ENCODE assay signal across 9 cellular contexts in genomic region chr4:108360857-108361820, GRCh38.
DNase-seq lines count a peak whose midpoint lies in the region; ATAC-seq and TF ChIP-seq lines count a peak whose summit lies in the region.
"Had no signal": no experiment of that assay in that cellular context is flagged by ENCODE, and none has a peak within 500 bp of the region (broad histone marks: within the 10 kb centered on the region; RNA-seq: fewer than 3 reads in every experiment).

No MANE protein-coding gene starts in this region.

- peak overlapping the region in 2 of 4 donors; percentile 8 to 77 for H3K4me3 Mint-ChIP-seq in CD4-positive, CD25-positive, alpha-beta regulatory T cell
- no peak overlapping the region for H3K4me3 Mint-ChIP-seq in mesothelial cell of epicardium

- H2BK20ac ChIP-seq in IMR-90 (ENCODE audit: low read depth, low read length), result no peak overlapping the region

- peaks cover 28% of the 10 kb centered on the region for H3K4me1 ChIP-seq in CD4-positive, CD25-positive, alpha-beta regulatory T cell (ENCODE audit: control insufficient read depth, insufficient read depth, low read length, poor library complexity, severe bottlenecking)
- H3K4me1 ChIP-seq in IMR-90 (ENCODE audit: control insufficient read depth, insufficient read depth, low read length), result peaks cover 3% of the 10 kb centered on the region; the same call in 1 of the 2 replicates

- ATAC-seq in CD4-positive, CD25-positive, alpha-beta regulatory T cell (ENCODE audit: low read depth in 2 of 2), result no peak
- ATAC-seq in IMR-90 (ENCODE audit: low read depth) (peak; percentile 85), GM19328 (IDR thresholded peaks at IDR 0.05; ENCODE audit: unreplicated experiment) (no peak)

- H4K20me1 ChIP-seq in IMR-90 (ENCODE audit: insufficient read depth, low read length), result no peaks in the 10 kb centered on the region

- H3K9ac ChIP-seq in IMR-90 (ENCODE audit: low read depth, low read length), result no peak overlapping the region

- no peak overlapping the region for H4K91ac ChIP-seq in IMR-90 (ENCODE audit: insufficient read depth, low read depth, low read length)

- TF ChIP-seq CTCF in IMR-90 (conservative IDR thresholded peaks at IDR 0.05; ENCODE audit: low read depth, low read length) (no peak), mesothelial cell of epicardium (IDR thresholded peaks at IDR 0.05; ENCODE audit: unreplicated experiment) (no peak)

- H3K18ac ChIP-seq in IMR-90 (ENCODE audit: low read depth, low read length), result no peak overlapping the region

- no peaks in the 10 kb centered on the region for H3K79me1 ChIP-seq in IMR-90 (ENCODE audit: low read depth in 1 of 2, low read length in 2 of 2)

- peaks cover 6% of the 10 kb centered on the region for H3K9me1 ChIP-seq in IMR-90 (ENCODE audit: insufficient read depth, low read length)

- no peaks in the 10 kb centered on the region for H3K9me3 ChIP-seq in CD4-positive, CD25-positive, alpha-beta regulatory T cell (ENCODE audit: control insufficient read depth in 2 of 2, low read length in 2 of 2)
- H3K9me3 ChIP-seq in IMR-90 (ENCODE audit: control insufficient read depth, insufficient read depth, low read length), result no peaks in the 10 kb centered on the region

- H2BK5ac ChIP-seq in IMR-90 (ENCODE audit: low read depth, low read length, poor library complexity, severe bottlenecking), result no peak overlapping the region

- CTCF ChIA-PET in IMR-90 (lab: Yijun Ruan, JAX), result no interaction called here

- no peaks in the 10 kb centered on the region for H3K36me3 Mint-ChIP-seq in CD4-positive, CD25-positive, alpha-beta regulatory T cell
- H3K36me3 Mint-ChIP-seq in mesothelial cell of epicardium, result no peaks in the 10 kb centered on the region

- no peak overlapping the region for H3K56ac ChIP-seq in IMR-90 (ENCODE audit: extremely low read depth, insufficient read depth, low read length)

- no peak for TF ChIP-seq POLR2A in IMR-90 (IDR thresholded peaks at IDR 0.05; ENCODE audit: low read depth, low read length)

- BruUV-seq in IMR-90 (replicated peaks; lab: Mats Ljungman, UMichigan), result no TSS peak

- dilution Hi-C loops in IMR-90 (cut with HindIII; ENCODE audit: low sequenced_read_pairs, unreplicated experiment), result no loop called here

- peak overlapping the region; percentile 18 for H3K4me2 ChIP-seq in IMR-90 (ENCODE audit: low read depth, low read length)

- peak overlapping the region; percentile 49 for H3K4me3 ChIP-seq in CD4-positive, CD25-positive, alpha-beta regulatory T cell (ENCODE audit: low read depth, low read length)
- H3K4me3 ChIP-seq in IMR-90 (ENCODE audit: insufficient read depth, low read depth, low read length), result no peak overlapping the region

- peaks cover 0 to 55% (median 26%) of the 10 kb centered on the region in 4 donors for H3K4me1 Mint-ChIP-seq in CD4-positive, CD25-positive, alpha-beta regulatory T cell
- H3K4me1 Mint-ChIP-seq in mesothelial cell of epicardium, result peaks cover 45% of the 10 kb centered on the region

- no peak overlapping the region; the same call in 1 of the 2 replicates for H3K4ac ChIP-seq in IMR-90 (ENCODE audit: low read depth, low read length)

- intact Hi-C loops in IMR-90 (cut with micrococcal nuclease), result no loop called here

- H3K14ac ChIP-seq in IMR-90 (replicated peaks; ENCODE audit: low read depth, low read length), result 0 out of 2 replicates have a peak overlapping the region, but pooled peaks have one; percentile 41

- in situ Hi-C loops in IMR-90 (cut with MboI; ENCODE audit: low sequenced_read_pairs), result no loop called here

- peak overlapping the region in 2 of 3 donors; percentile 17 to 26 for H3K27ac Mint-ChIP-seq in CD4-positive, CD25-positive, alpha-beta regulatory T cell
- peak overlapping the region; percentile 93 for H3K27ac Mint-ChIP-seq in mesothelial cell of epicardium

- no peak overlapping the region for H4K8ac ChIP-seq in IMR-90 (ENCODE audit: low read depth in 2 of 2, low read length in 2 of 2)

- no CpG with 5 or more reads among the region's 13 CpGs for WGBS in IMR-90 (ENCODE audit: extremely low coverage in 2 of 2, insufficient read length in 1 of 2), 2 experiments

- no peak overlapping the region for H2BK15ac ChIP-seq in IMR-90 (ENCODE audit: low read depth, low read length)

- H2AFZ ChIP-seq in IMR-90 (replicated peaks; ENCODE audit: low read length, poor library complexity), result peak overlapping the region; percentile 65

- H4K5ac ChIP-seq in IMR-90 (ENCODE audit: low read depth, low read length), result no peak overlapping the region

- H2AK9ac ChIP-seq in IMR-90 (replicated peaks; ENCODE audit: low read depth, low read length, poor library complexity), result no peak overlapping the region

- H3K27me3 Mint-ChIP-seq in CD4-positive, CD25-positive, alpha-beta regulatory T cell, result no peaks in the 10 kb centered on the region
- peaks cover 25% of the 10 kb centered on the region for H3K27me3 Mint-ChIP-seq in mesothelial cell of epicardium (ENCODE audit: low read depth)

- H3K27ac ChIP-seq in CD4-positive, CD25-positive, alpha-beta regulatory T cell (ENCODE audit: insufficient read depth, low read length, poor library complexity, severe bottlenecking), result no peak overlapping the region
- H3K27ac ChIP-seq in IMR-90 (ENCODE audit: insufficient read depth, low read length), result no peak overlapping the region

- H3K9me3 Mint-ChIP-seq in CD4-positive, CD25-positive, alpha-beta regulatory T cell, result peaks cover 0 to 1% (median 0%) of the 10 kb centered on the region in 7 donors
- H3K9me3 Mint-ChIP-seq in mesothelial cell of epicardium, result no peaks in the 10 kb centered on the region

- no peaks in the 10 kb centered on the region for H3K27me3 ChIP-seq in CD4-positive, CD25-positive, alpha-beta regulatory T cell (ENCODE audit: control insufficient read depth, insufficient read depth, low read length)
- H3K27me3 ChIP-seq in IMR-90 (ENCODE audit: control insufficient read depth, insufficient read depth, low read length), result peaks cover 12% of the 10 kb centered on the region

- H3K36me3 ChIP-seq in CD4-positive, CD25-positive, alpha-beta regulatory T cell (ENCODE audit: control insufficient read depth, insufficient read depth, low read length), result no peaks in the 10 kb centered on the region
- no peaks in the 10 kb centered on the region for H3K36me3 ChIP-seq in IMR-90 (ENCODE audit: control insufficient read depth, insufficient read depth, low read length)

- no peak for TF ChIP-seq RAD21 in IMR-90 (IDR thresholded peaks at IDR 0.05; ENCODE audit: low read length)

- no peak overlapping the region; the same call in 1 of the 2 replicates for H3K23ac ChIP-seq in IMR-90 (ENCODE audit: low read depth, low read length)

- H2BK120ac ChIP-seq in IMR-90 (ENCODE audit: low read depth, low read length), result no peak overlapping the region

- no peak for DNase-seq in CD4-positive, CD25-positive, alpha-beta regulatory T cell
- DNase-seq in IMR-90 (peak; percentile 60), brain pericyte (ENCODE audit: low read depth, low spot score) (peak; percentile 11), mesothelial cell of epicardium (ENCODE audit: low spot score in 2 of 2, unreplicated experiment in 2 of 2) (peak; percentile 36 to 64), activated T-cell treated with anti-CD3 and anti-CD28 coated beads for 4 hours (no peak), SHP77 treated with DMSO at 0.1 percent for 48 hours (lab: John Stamatoyannopoulos, UW) (no peak), KG1 (lab: John Stamatoyannopoulos, UW) (no peak)
- DNase-seq: NCI-H526 treated with DMSO at 0.1 percent for 48 hours had no signal

- POLR2A ChIA-PET in IMR-90 (lab: Charles Lee; ENCODE audit: unreplicated experiment), result no interaction called here

- H2AK5ac ChIP-seq in IMR-90 (ENCODE audit: low read depth, low read length), result no peak overlapping the region

TF ChIP-seq in IMR-90, 13 proteins besides CTCF, POLR2A, EP300 and RAD21:
- TF ChIP-seq, protein P1, sequence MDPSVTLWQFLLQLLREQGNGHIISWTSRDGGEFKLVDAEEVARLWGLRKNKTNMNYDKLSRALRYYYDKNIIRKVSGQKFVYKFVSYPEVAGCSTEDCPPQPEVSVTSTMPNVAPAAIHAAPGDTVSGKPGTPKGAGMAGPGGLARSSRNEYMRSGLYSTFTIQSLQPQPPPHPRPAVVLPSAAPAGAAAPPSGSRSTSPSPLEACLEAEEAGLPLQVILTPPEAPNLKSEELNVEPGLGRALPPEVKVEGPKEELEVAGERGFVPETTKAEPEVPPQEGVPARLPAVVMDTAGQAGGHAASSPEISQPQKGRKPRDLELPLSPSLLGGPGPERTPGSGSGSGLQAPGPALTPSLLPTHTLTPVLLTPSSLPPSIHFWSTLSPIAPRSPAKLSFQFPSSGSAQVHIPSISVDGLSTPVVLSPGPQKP (IDR thresholded peaks at IDR 0.05; ENCODE audit: borderline replicate concordance, low read depth, low read length), result no peak
- no peak for TF ChIP-seq FOS (IDR thresholded peaks at IDR 0.05; ENCODE audit: low read depth, low read length)
- no peak for TF ChIP-seq NFE2L2 (IDR thresholded peaks at IDR 0.05; ENCODE audit: low read depth, low read length)
- TF ChIP-seq SMC3 (IDR thresholded peaks at IDR 0.05; ENCODE audit: low read depth, low read length), result no peak
- no peak for TF ChIP-seq BHLHE40 (IDR thresholded peaks at IDR 0.05; ENCODE audit: low read depth, low read length)
- no peak for TF ChIP-seq RFX5 (IDR thresholded peaks at IDR 0.05; ENCODE audit: low read depth, low read length)
- no peak for TF ChIP-seq RCOR1 (IDR thresholded peaks at IDR 0.05; ENCODE audit: insufficient replicate concordance, low read length)

Comparison
In these comparisons a context has a peak if more than half of its experiments do, and no peak if none do; other contexts are left out.
1. DNase-seq: peak in IMR-90 (single experiment), brain pericyte (single experiment) and mesothelial cell of epicardium (2 of 2); none in CD4-positive, CD25-positive, alpha-beta regulatory T cell (0 of 3), activated T-cell treated with anti-CD3 and anti-CD28 coated beads for 4 hours (single experiment), SHP77 treated with DMSO at 0.1 percent for 48 hours (single experiment) and KG1 (single experiment).